7 cellular contexts compared by ENCODE assay signal in genomic region chr7:28922618-28923331, GRCh38. TPM values are rescaled to one million over a fixed set of nuclear protein-coding genes. Genes with fewer than 3 reads are reported as not detected.
A peak's percentile ranks its signal among the peaks of the same experiment; 100 is the strongest.
DNase-seq lines count a peak whose midpoint lies in the region; FAIRE-seq and TF ChIP-seq lines count a peak whose summit lies in the region.

No MANE protein-coding gene starts in this region.

- peak; percentile 55 for FAIRE-seq in urothelium cell line (lab: Jason Lieb, UNC)

- CTCF ChIA-PET in activated naive CD4-positive, alpha-beta T cell treated with anti-CD3 and anti-CD28 coated beads for 36 hours (lab: Charles Lee) = interaction anchor here (0.6 to 8.3 kb wide), 38 partner anchors 8 to 532 kb away, joined by 3 to 93 read pairs (median 3); partner anchors contain the start of gene TRIL

- no peaks in the 10 kb centered on the region for H3K4me1 ChIP-seq in SJCRH30

- H3K9me3 Mint-ChIP-seq in activated naive CD4-positive, alpha-beta T cell treated with anti-CD3 and anti-CD28 coated beads for 36 hours = no peaks in the 10 kb centered on the region

- no peak overlapping the region for H3K4me3 ChIP-seq in GM12865 (ENCODE audit: low read depth, low read length)
- H3K4me3 ChIP-seq in MG63 = no peak overlapping the region
- H3K4me3 ChIP-seq in SJCRH30 = peak overlapping the region; percentile 12

- no peak overlapping the region for H3K27ac Mint-ChIP-seq in activated naive CD4-positive, alpha-beta T cell treated with anti-CD3 and anti-CD28 coated beads for 36 hours

- H3K27me3 ChIP-seq in MG63 (no peaks in the 10 kb centered on the region), SJCRH30 (no peaks in the 10 kb centered on the region)

- no peaks in the 10 kb centered on the region for H3K27me3 Mint-ChIP-seq in activated naive CD4-positive, alpha-beta T cell treated with anti-CD3 and anti-CD28 coated beads for 36 hours (ENCODE audit: low read depth)

- TF ChIP-seq CTCF in GM12865 (IDR thresholded peaks at IDR 0.05; ENCODE audit: insufficient read depth, low read depth, low read length, missing control alignments) = peak; percentile 79

- intact Hi-C loops in activated naive CD4-positive, alpha-beta T cell treated with anti-CD3 and anti-CD28 coated beads for 36 hours (cut with micrococcal nuclease) = loop anchor here (1.0 to 5.0 kb wide), 4 partner anchors 180 to 1140 kb away; no protein-coding TSS in a partner anchor

- H3K36me3 ChIP-seq in MG63 (no peaks in the 10 kb centered on the region), SJCRH30 (no peaks in the 10 kb centered on the region)

- H3K4me3 Mint-ChIP-seq in activated naive CD4-positive, alpha-beta T cell treated with anti-CD3 and anti-CD28 coated beads for 36 hours = no peak overlapping the region

- H3K4me1 Mint-ChIP-seq in activated naive CD4-positive, alpha-beta T cell treated with anti-CD3 and anti-CD28 coated beads for 36 hours (ENCODE audit: low read depth) = peaks cover 21% of the 10 kb centered on the region

- peak; percentile 79 for DNase-seq in GM12865 (ENCODE audit: low read depth)
- DNase-seq in MG63 = peak; percentile 32
- DNase-seq in SJCRH30 = peak; percentile 71 to 95
- DNase-seq in activated naive CD4-positive, alpha-beta T cell treated with anti-CD3 and anti-CD28 coated beads for 36 hours = peak; percentile 71
- DNase-seq in glomerular visceral epithelial cell (ENCODE audit: extremely low spot score) = peak; percentile 63
- DNase-seq in pons (ENCODE audit: low spot score) = peak; percentile 91
- DNase-seq in urothelium cell line (ENCODE audit: low spot score) = peak; percentile 61

- H3K9me3 ChIP-seq in MG63 (no peaks in the 10 kb centered on the region), SJCRH30 (replicated peaks) (no peaks in the 10 kb centered on the region)

- no peak overlapping the region; the same call in 1 of the 2 replicates for H3K27ac ChIP-seq in SJCRH30

- no peaks in the 10 kb centered on the region for H3K36me3 Mint-ChIP-seq in activated naive CD4-positive, alpha-beta T cell treated with anti-CD3 and anti-CD28 coated beads for 36 hours (ENCODE audit: low read depth)

RNA-seq across cellular contexts. Expression of gene TRIL, which starts 35.4 kb away (rescaled TPM):
- 0.03 TPM in 1 of 2 replicates, not detected in the other for total RNA-seq in MG63 (2014; rRNA removed; shearing (Covaris generic); ENCODE audit: low replicate concordance)
- total RNA-seq in SJCRH30 (2014; rRNA removed; shearing (Covaris generic)) = 9.4 and 9.5 TPM in 2 replicates
- not detected for total RNA-seq in activated naive CD4-positive, alpha-beta T cell treated with anti-CD3 and anti-CD28 coated beads for 36 hours

Comparison
In these comparisons a context has a peak if more than half of its experiments do, and no peak if none do; other contexts are left out.
1. DNase-seq: peak in every context shown above with its lines; median percentile 91 in pons; 83 in SJCRH30; 79 in GM12865; 71 in activated naive CD4-positive, alpha-beta T cell treated with anti-CD3 and anti-CD28 coated beads for 36 hours; 63 in glomerular visceral epithelial cell; 61 in urothelium cell line; 32 in MG63.
2. RNA of gene TRIL, which starts 35.4 kb away (total RNA-seq): 9.4 to 9.5 TPM in SJCRH30; 0.03 TPM in MG63 and not detected in activated naive CD4-positive, alpha-beta T cell treated with anti-CD3 and anti-CD28 coated beads for 36 hours; every median in the first group is over 10 times any median in the second.